ENCODE assay signal across 7 cellular contexts in the genomic region with DNA sequence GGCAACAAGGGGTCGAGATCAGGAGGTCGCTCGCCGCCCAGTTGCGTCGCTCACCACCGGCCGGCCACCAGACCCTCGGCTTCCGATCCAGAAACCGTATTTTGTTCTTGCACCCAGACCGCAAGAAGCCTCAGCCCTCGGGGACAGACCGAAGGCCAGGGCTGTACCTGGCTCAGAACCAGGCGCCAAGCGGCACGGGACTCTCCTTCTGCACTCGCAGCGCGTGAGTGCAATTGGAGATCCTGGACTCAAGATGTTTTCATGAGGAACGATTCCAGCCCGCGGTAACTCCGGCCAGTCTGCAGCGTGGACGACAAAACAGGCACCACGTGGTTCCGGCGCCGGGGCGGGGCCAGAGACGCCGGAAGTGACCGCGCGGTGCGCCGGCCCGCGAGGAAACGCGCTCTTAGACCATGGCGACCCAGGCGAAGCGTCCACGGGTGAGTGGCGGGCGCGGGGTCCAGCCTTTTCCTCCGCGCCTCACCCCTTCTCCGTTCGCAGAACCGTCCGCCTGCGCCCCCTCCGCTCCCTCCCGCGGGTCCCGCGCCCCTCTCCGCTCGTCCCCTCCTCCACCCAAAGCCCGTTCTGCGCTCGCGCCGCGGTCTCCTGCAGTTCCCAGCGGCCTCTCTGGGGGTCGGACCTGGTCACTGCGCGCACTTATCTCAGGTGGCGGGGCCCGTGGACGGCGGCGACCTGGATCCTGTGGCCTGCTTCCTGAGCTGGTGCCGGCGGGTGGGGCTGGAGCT. TPM values are rescaled to one million over a fixed set of nuclear protein-coding genes. Genes with fewer than 3 reads are reported as not detected.
A peak's percentile ranks its signal among the peaks of the same experiment; 100 is the strongest.
DNase-seq lines count a peak whose midpoint lies in the region; ATAC-seq, FAIRE-seq and TF ChIP-seq lines count a peak whose summit lies in the region.

A gene with protein sequence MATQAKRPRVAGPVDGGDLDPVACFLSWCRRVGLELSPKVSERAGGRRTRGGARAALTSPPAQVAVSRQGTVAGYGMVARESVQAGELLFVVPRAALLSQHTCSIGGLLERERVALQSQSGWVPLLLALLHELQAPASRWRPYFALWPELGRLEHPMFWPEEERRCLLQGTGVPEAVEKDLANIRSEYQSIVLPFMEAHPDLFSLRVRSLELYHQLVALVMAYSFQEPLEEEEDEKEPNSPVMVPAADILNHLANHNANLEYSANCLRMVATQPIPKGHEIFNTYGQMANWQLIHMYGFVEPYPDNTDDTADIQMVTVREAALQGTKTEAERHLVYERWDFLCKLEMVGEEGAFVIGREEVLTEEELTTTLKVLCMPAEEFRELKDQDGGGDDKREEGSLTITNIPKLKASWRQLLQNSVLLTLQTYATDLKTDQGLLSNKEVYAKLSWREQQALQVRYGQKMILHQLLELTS (plus strand): TSS at position 393 of the 746 bp plus-strand sequence. CDS start 21 bp downstream, at position 414.

- peak within 1 kb of the TSS; percentile 58 for H3K9ac ChIP-seq in smooth muscle cell (ENCODE audit: low read depth)

- H3K79me2 ChIP-seq in smooth muscle cell (ENCODE audit: low read depth): no peaks in the 10 kb centered on the region

- peak within 1 kb of the TSS; percentile 81 to 93 (median 85) for H3K27ac Mint-ChIP-seq in immature natural killer cell

- peak within 1 kb of the TSS; percentile 87 to 95 (median 92) for H3K4me3 Mint-ChIP-seq in immature natural killer cell

- no peak for TF ChIP-seq CTCF in WI38 (IDR thresholded peaks at IDR 0.05; ENCODE audit: low read depth, low read length)
- no peak for TF ChIP-seq CTCF in bronchial epithelial cell (IDR thresholded peaks at IDR 0.05; ENCODE audit: insufficient read depth, low read length, severe bottlenecking)
- no peak for TF ChIP-seq CTCF in smooth muscle cell (IDR thresholded peaks at IDR 0.05; ENCODE audit: borderline replicate concordance, insufficient read depth, poor library complexity, severe bottlenecking)

- DNase-seq in NCI-H2107 treated with DMSO at 0.1 percent for 48 hours (lab: John Stamatoyannopoulos, UW; ENCODE audit: unreplicated experiment): peak; percentile 68
- DNase-seq in bronchial epithelial cell (ENCODE audit: low read depth): peak; percentile 65
- DNase-seq in immature natural killer cell: peak; percentile 74 to 76 (median 75)
- peak; percentile 63 for DNase-seq in smooth muscle cell (lab: John Stamatoyannopoulos, UW; ENCODE audit: unreplicated experiment)

- H3K27me3 ChIP-seq in bronchial epithelial cell (ENCODE audit: control insufficient read depth, insufficient read depth, low read length): no peaks in the 10 kb centered on the region
- no peaks in the 10 kb centered on the region for H3K27me3 ChIP-seq in smooth muscle cell (ENCODE audit: low read depth)

- H3K27me3 Mint-ChIP-seq in immature natural killer cell (ENCODE audit: low read depth in 3 of 3): peaks cover 0 to 7% (median 2%) of the 10 kb centered on the region in 3 donors

- FAIRE-seq in bronchial epithelial cell (lab: Jason Lieb, UNC): no peak

- H3K9me3 ChIP-seq in smooth muscle cell (replicated peaks; ENCODE audit: low read depth): no peaks in the 10 kb centered on the region

- peak within 1 kb of the TSS; percentile 56 for H3K27ac ChIP-seq in smooth muscle cell (ENCODE audit: low read depth)

- H3K36me3 Mint-ChIP-seq in immature natural killer cell: peaks cover 0 to 6% (median 6%) of the 10 kb centered on the region in 3 donors

- peak within 1 kb of the TSS; percentile 39 for H2AFZ ChIP-seq in smooth muscle cell (ENCODE audit: low read depth)

- H3K4me1 Mint-ChIP-seq in immature natural killer cell: peaks cover 15 to 16% of the 10 kb centered on the region in 2 donors

- H3K9me3 Mint-ChIP-seq in immature natural killer cell: no peaks in the 10 kb centered on the region

- peak within 1 kb of the TSS; percentile 53 for H3K4me3 ChIP-seq in WI38 (ENCODE audit: low read depth, low read length)
- H3K4me3 ChIP-seq in bronchial epithelial cell (ENCODE audit: low read depth, low read length): peak within 1 kb of the TSS; percentile 58
- H3K4me3 ChIP-seq in smooth muscle cell: peak within 1 kb of the TSS; percentile 89

- peaks cover 23% of the 10 kb centered on the region for H4K20me1 ChIP-seq in smooth muscle cell (ENCODE audit: low read depth)

- H3K36me3 ChIP-seq in bronchial epithelial cell (ENCODE audit: control insufficient read depth, insufficient read depth, low read length) (peaks cover 11% of the 10 kb centered on the region), smooth muscle cell (ENCODE audit: low read depth) (peaks cover 12% of the 10 kb centered on the region)

- H3K4me2 ChIP-seq in smooth muscle cell: peak within 1 kb of the TSS; percentile 99

- ATAC-seq in GM18508 (IDR thresholded peaks at IDR 0.05; ENCODE audit: insufficient read depth, unreplicated experiment): peak; percentile 33
- peak; percentile 64 for ATAC-seq in HG02870 (IDR thresholded peaks at IDR 0.05; ENCODE audit: unreplicated experiment)

- peaks cover 21% of the 10 kb centered on the region for H3F3A ChIP-seq in smooth muscle cell (ENCODE audit: low read depth)

- WGBS in smooth muscle cell (ENCODE audit: low lambda C conversion rate): 2% methylated on average over 73 of the region's 80 CpGs

- H3K4me1 ChIP-seq in smooth muscle cell (ENCODE audit: low read depth): peaks cover 10% of the 10 kb centered on the region

RNA-seq across cellular contexts. Expression of the gene that starts here (rescaled TPM):
- total RNA-seq in bronchial epithelial cell (18.6 and 23.2 TPM in 2 replicates), smooth muscle cell (6.8 and 9.4 TPM in 2 replicates)
- polyA plus RNA-seq in immature natural killer cell (10 to 100 TPM in 1 of 3 donors, 1 to 10 TPM in 2; 4.5 to 11.9 (median 5.9) TPM), smooth muscle cell (8.3 and 8.4 TPM in 2 replicates)

Comparison
In these comparisons a context has a peak if more than half of its experiments do, and no peak if none do; other contexts are left out.
1. Peak in every context shown above with its lines: DNase-seq, ATAC-seq, H3K4me3 ChIP-seq and H3K27ac ChIP-seq.